ENCODE assay signal across 12 cellular contexts in the genomic region with DNA sequence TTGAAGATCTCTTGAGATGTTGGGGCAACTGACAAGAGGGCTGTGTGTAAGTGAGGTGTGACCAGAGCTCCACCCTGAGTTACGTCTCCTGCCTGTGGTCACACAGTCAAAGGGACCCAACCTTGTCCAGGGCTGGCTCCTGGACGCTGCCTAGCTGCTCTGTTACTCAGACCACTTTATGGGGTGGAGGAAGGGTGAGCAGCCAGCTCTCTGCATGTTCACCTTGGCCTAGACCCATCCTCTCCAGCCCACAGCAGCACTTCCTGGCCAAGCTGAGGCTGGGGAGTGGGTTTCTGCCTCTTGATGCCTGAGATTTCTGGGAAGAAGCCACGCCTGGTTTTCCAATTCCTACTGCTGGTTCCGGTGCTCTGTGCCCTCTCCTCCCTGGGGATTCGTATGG. TPM values are rescaled to one million over a fixed set of nuclear protein-coding genes. Genes with fewer than 3 reads are reported as not detected.
A peak's percentile ranks its signal among the peaks of the same experiment; 100 is the strongest.
DNase-seq lines count a peak whose midpoint lies in the region; ATAC-seq, FAIRE-seq and TF ChIP-seq lines count a peak whose summit lies in the region.
"Had no signal": no experiment of that assay in that cellular context is flagged by ENCODE, and none has a peak within 500 bp of the region (broad histone marks: within the 10 kb centered on the region; RNA-seq: fewer than 3 reads in every experiment).

No MANE protein-coding gene starts in this region.

- peak overlapping the region; percentile 41 for H3K27ac ChIP-seq in CD8-positive, alpha-beta memory T cell (ENCODE audit: low read depth, low read length)
- H3K27ac ChIP-seq in KOPT-K1 (ENCODE audit: low read depth, low read length, poor library complexity, severe bottlenecking) (peak overlapping the region; percentile 95), K562 (ENCODE audit: extremely low read depth, low read depth, low read length) (peak overlapping the region; percentile 11; the same call in 1 of the 3 replicates), neuronal stem cell (replicated peaks; ENCODE audit: low read length) (no peak overlapping the region), MM.1S (ENCODE audit: low read length) (no peak overlapping the region)
- H3K27ac ChIP-seq: GM23248 had no signal

- peak overlapping the region; percentile 89 to 99 (median 96) for H3K27ac Mint-ChIP-seq in CD8-positive, alpha-beta memory T cell

- H3F3A ChIP-seq in MM.1S (ENCODE audit: insufficient read depth, low read length), result peaks cover 5% of the 10 kb centered on the region; the same call in 1 of the 2 replicates

- CTCF ChIA-PET in CD8-positive, alpha-beta memory T cell (lab: Charles Lee), result interaction anchor here (1.0 to 4.9 kb wide), 4 partner anchors 10 to 139 kb away, joined by 3 to 26 read pairs (median 4); no protein-coding TSS in a partner anchor
- CTCF ChIA-PET in K562 (lab: Yijun Ruan, JAX; ENCODE audit: low intra/inter-chr PET ratio), result no interaction called here

- H2BK120ac ChIP-seq in neuronal stem cell (ENCODE audit: low read depth, low read length), result no peak overlapping the region

- no peak for TF ChIP-seq RAD21 in K562 (CRISPR knock-in tag; conservative IDR thresholded peaks at IDR 0.05 in 1 of 2, IDR thresholded peaks at IDR 0.05 in 1 of 2)

- TF ChIP-seq POLR2A in K562 (conservative IDR thresholded peaks at IDR 0.05), result no peak

- peaks cover 23% of the 10 kb centered on the region for H3K36me3 ChIP-seq in CD8-positive, alpha-beta memory T cell (ENCODE audit: insufficient read depth, low read length)
- H3K36me3 ChIP-seq in KOPT-K1 (ENCODE audit: insufficient read depth, low read length), result peaks cover 81% of the 10 kb centered on the region
- peaks cover 93% of the 10 kb centered on the region for H3K36me3 ChIP-seq in K562 (ENCODE audit: control insufficient read depth, insufficient read depth, low read length)
- peaks cover 90 to 100% of the 10 kb centered on the region in 2 donors for H3K36me3 ChIP-seq in neuronal stem cell (replicated peaks in 1 of 2; ENCODE audit: control insufficient read depth in 2 of 2, insufficient read depth in 2 of 2, low read length in 2 of 2)
- no peaks in the 10 kb centered on the region for H3K36me3 ChIP-seq in MM.1S (replicated peaks; ENCODE audit: insufficient read depth, low read length)

- H4K91ac ChIP-seq in neuronal stem cell (ENCODE audit: low read depth, low read length, poor library complexity), result no peak overlapping the region

- H2AK5ac ChIP-seq in neuronal stem cell (ENCODE audit: low read depth, low read length), result no peak overlapping the region

- H3K9me3 Mint-ChIP-seq in CD8-positive, alpha-beta memory T cell, result no peaks in the 10 kb centered on the region

- no peaks in the 10 kb centered on the region for H3K9me2 ChIP-seq in MM.1S (replicated peaks; ENCODE audit: insufficient read depth, low read length)

- H3K79me2 ChIP-seq in K562 (ENCODE audit: control insufficient read depth, insufficient read depth, low read length), result peaks cover 89% of the 10 kb centered on the region
- peaks cover 59% of the 10 kb centered on the region for H3K79me2 ChIP-seq in MM.1S (ENCODE audit: low read length)

- H3K4me1 Mint-ChIP-seq in CD8-positive, alpha-beta memory T cell, result peaks cover 94 to 98% (median 95%) of the 10 kb centered on the region in 3 donors

- intact Hi-C loops in K562 (cut with micrococcal nuclease), result loop anchor here (10.0 kb wide), 1 partner anchor 249 kb away; the partner anchor contains the start of gene YBX1

- H3K23ac ChIP-seq in neuronal stem cell (ENCODE audit: low read depth, low read length, poor library complexity), result peak overlapping the region; percentile 8

- no peak overlapping the region for H3K18ac ChIP-seq in neuronal stem cell (ENCODE audit: low read length)

- H2AFZ ChIP-seq in K562 (ENCODE audit: low read depth, low read length) (no peak overlapping the region), neuronal stem cell (ENCODE audit: low read length) (no peak overlapping the region), MM.1S (ENCODE audit: low read length) (no peak overlapping the region)
- H2AFZ ChIP-seq: GM23248 had no signal

- no peak overlapping the region for H3K4ac ChIP-seq in neuronal stem cell (ENCODE audit: low read length)

- H2BK12ac ChIP-seq in neuronal stem cell (ENCODE audit: low read length), result no peak overlapping the region

- H3K4me2 ChIP-seq in K562 (ENCODE audit: insufficient read depth, low read length) (no peak overlapping the region), neuronal stem cell (ENCODE audit: insufficient read depth, low read length, poor library complexity, severe bottlenecking) (no peak overlapping the region), MM.1S (ENCODE audit: low read depth, low read length) (no peak overlapping the region)

- H3K27me3 ChIP-seq in CD8-positive, alpha-beta memory T cell (ENCODE audit: insufficient read depth, low read length, poor library complexity, severe bottlenecking), result no peaks in the 10 kb centered on the region
- H3K27me3 ChIP-seq in K562 (ENCODE audit: control insufficient read depth in 2 of 2, insufficient read depth in 2 of 2, low read length in 2 of 2) (no peaks in the 10 kb centered on the region), neuronal stem cell (ENCODE audit: control insufficient read depth in 3 of 3, insufficient read depth in 3 of 3, low read depth in 1 of 3, low read length in 3 of 3) (no peaks in the 10 kb centered on the region), MM.1S (replicated peaks; ENCODE audit: insufficient read depth, low read length) (no peaks in the 10 kb centered on the region)

- H2BK5ac ChIP-seq in neuronal stem cell (ENCODE audit: low read length), result no peak overlapping the region

- no peak overlapping the region for H4K8ac ChIP-seq in neuronal stem cell (ENCODE audit: low read depth, low read length)

- peaks cover 0 to 3% of the 10 kb centered on the region in 2 donors for H3K27me3 Mint-ChIP-seq in CD8-positive, alpha-beta memory T cell

- POLR2A ChIA-PET in CD8-positive, alpha-beta memory T cell (lab: Charles Lee), result interaction anchor here (1.1 to 1.5 kb wide), 2 partner anchors 23 to 27 kb away, joined by 3 to 4 read pairs; no protein-coding TSS in a partner anchor
- POLR2A ChIA-PET in K562 (lab: Yijun Ruan, JAX), result interaction anchor here (0.6 to 1.0 kb wide), 4 partner anchors 9 to 270 kb away, joined by 3 read pairs; no protein-coding TSS in a partner anchor

- H3K4me3 Mint-ChIP-seq in CD8-positive, alpha-beta memory T cell, result peak overlapping the region in 6 of 7 donors; percentile 34 to 83 (median 64)

- H3K4me1 ChIP-seq in CD8-positive, alpha-beta memory T cell (ENCODE audit: insufficient read depth, low read length), result peaks cover 96% of the 10 kb centered on the region
- H3K4me1 ChIP-seq in K562 (replicated peaks in 1 of 2; ENCODE audit: control insufficient read depth in 2 of 2, insufficient read depth in 2 of 2, low read length in 2 of 2) (peaks cover 81 to 94% of the 10 kb centered on the region in 2 experiments), neuronal stem cell (ENCODE audit: control insufficient read depth in 2 of 2, insufficient read depth in 1 of 2, low read depth in 1 of 2, low read length in 2 of 2) (peaks cover 5 to 52% of the 10 kb centered on the region in 2 donors), MM.1S (ENCODE audit: low read length) (peaks cover 44% of the 10 kb centered on the region)

- H3K4me3 ChIP-seq in CD8-positive, alpha-beta memory T cell (ENCODE audit: low read length), result no peak overlapping the region
- H3K4me3 ChIP-seq in K562 (no peak overlapping the region), neuronal stem cell (ENCODE audit: low read length in 2 of 2) (no peak overlapping the region), MM.1S (ENCODE audit: low read length) (no peak overlapping the region)
- H3K4me3 ChIP-seq: GM23248 had no signal

- in situ Hi-C loops in K562 (cut with MboI), result no loop called here

- no peak overlapping the region for H2BK15ac ChIP-seq in neuronal stem cell (ENCODE audit: low read length)

- no peaks in the 10 kb centered on the region for H3K9me3 ChIP-seq in CD8-positive, alpha-beta memory T cell (ENCODE audit: low read length)
- H3K9me3 ChIP-seq in KOPT-K1 (ENCODE audit: insufficient read depth, low read length, poor library complexity, severe bottlenecking) (no peaks in the 10 kb centered on the region), K562 (replicated peaks; ENCODE audit: control insufficient read depth, insufficient read depth, low read depth, low read length) (no peaks in the 10 kb centered on the region), neuronal stem cell (replicated peaks in 1 of 2; ENCODE audit: control insufficient read depth in 2 of 2, insufficient read depth in 1 of 2, low read depth in 1 of 2, low read length in 2 of 2) (no peaks in the 10 kb centered on the region), MM.1S (replicated peaks; ENCODE audit: insufficient read depth, low read length) (no peaks in the 10 kb centered on the region)

- H3K9me1 ChIP-seq in K562 (ENCODE audit: control insufficient read depth, insufficient read depth, low read length), result peaks cover 34% of the 10 kb centered on the region

- WGBS in K562 (ENCODE audit: insufficient coverage, low coverage, missing lambda C conversion rate), result 70% methylated on average over 3 of the region's 5 CpGs
- WGBS in neuronal stem cell (ENCODE audit: extremely low coverage in 2 of 2, insufficient read length in 2 of 2, insufficient replicate concordance in 1 of 2), 2 donors, result no CpG with 5 or more reads among the region's 5 CpGs

- H3K9ac ChIP-seq in K562 (ENCODE audit: insufficient read depth in 1 of 2, low read depth in 2 of 2, low read length in 2 of 2), result peak overlapping the region; percentile 2 to 69
- no peak overlapping the region for H3K9ac ChIP-seq in neuronal stem cell (ENCODE audit: low read depth, low read length, poor library complexity)
- no peak overlapping the region for H3K9ac ChIP-seq in MM.1S (ENCODE audit: low read length)
- H3K9ac ChIP-seq: GM23248 had no signal

- BruUV-seq in K562 (replicated peaks; lab: Mats Ljungman, UMichigan), result no TSS peak

- DNase-seq in CD8-positive, alpha-beta memory T cell, result peak in 1 of 5 donors; percentile 27
- DNase-seq in K562 (ENCODE audit: extremely low read depth in 1 of 4, low spot score in 3 of 4), result no peak
- DNase-seq in neuronal stem cell (ENCODE audit: low spot score), result no peak
- no peak for DNase-seq in MM.1S
- DNase-seq in DMS53 treated with DMSO at 0.1 percent for 48 hours (lab: John Stamatoyannopoulos, UW; ENCODE audit: unreplicated experiment), result no peak
- DNase-seq: amniotic stem cell, DND-41, GM23248 had no signal

- FAIRE-seq in K562 (lab: Jason Lieb, UNC), result no peak
- FAIRE-seq: endothelial cell of umbilical vein had no signal

- TF ChIP-seq EP300 in K562 (IDR thresholded peaks at IDR 0.05; ENCODE audit: low read length), result no peak

- peaks cover 54% of the 10 kb centered on the region for H4K20me1 ChIP-seq in K562 (replicated peaks; ENCODE audit: control insufficient read depth, insufficient read depth, low read length)
- no peaks in the 10 kb centered on the region for H4K20me1 ChIP-seq in MM.1S (ENCODE audit: insufficient read depth, low read length)

- H3K36me3 Mint-ChIP-seq in CD8-positive, alpha-beta memory T cell, result peaks cover 5 to 66% (median 8%) of the 10 kb centered on the region in 3 donors

- no peak overlapping the region for H3K14ac ChIP-seq in neuronal stem cell (ENCODE audit: low read length)

- no peak for ATAC-seq in K562
- no peak for ATAC-seq in GM21367 (IDR thresholded peaks at IDR 0.05; ENCODE audit: unreplicated experiment)
- no peak for ATAC-seq in HG03521 (IDR thresholded peaks at IDR 0.05; ENCODE audit: unreplicated experiment)

- H3K79me1 ChIP-seq in neuronal stem cell (ENCODE audit: low read depth, low read length), result peaks cover 35% of the 10 kb centered on the region

- TF ChIP-seq CTCF in K562 (IDR thresholded peaks at IDR 0.05 in 2 of 3, conservative IDR thresholded peaks at IDR 0.05 in 1 of 3; ENCODE audit: insufficient read depth in 2 of 3, low read depth in 1 of 3, low read length in 3 of 3), result no peak
- TF ChIP-seq CTCF in MM.1S (IDR thresholded peaks at IDR 0.05; ENCODE audit: low read length), result no peak

RNA-seq across cellular contexts. Expression of gene SLC2A1, which starts 24.6 kb away (rescaled TPM):
- total RNA-seq in CD8-positive, alpha-beta memory T cell, result 100 to 1,000 TPM; 103 to 108 TPM
- 42.6 TPM for polyA plus RNA-seq in CD8-positive, alpha-beta memory T cell
- 278 and 566 TPM in 2 replicates for total RNA-seq in K562 (2011; cell fraction: chromatin; rRNA removed; ENCODE audit: low replicate concordance)
- 420 and 508 TPM in 2 replicates for total RNA-seq in K562 (2011; cell fraction: nucleolus; rRNA removed)
- 435 and 495 TPM in 2 replicates for total RNA-seq in K562 (2011; cell fraction: nucleoplasm; rRNA removed)
- total RNA-seq in K562 (2014; rRNA removed), result 93.1 and 145 TPM in 2 replicates
- 39.4 and 42.8 TPM in 2 replicates for total RNA-seq in K562 (2014; rRNA removed; fragmentation: Illumina TruSeq; extraction: Trizol)
- 34.9 and 37.4 TPM in 2 replicates for total RNA-seq in K562 (2015; rRNA removed; fragmentation: Illumina TruSeq; extraction: Trizol)
- 141 and 153 TPM in 2 replicates for total RNA-seq in K562 (2021)
- 53.4 and 142 TPM in 2 replicates for polyA plus RNA-seq in K562 (2011; rRNA removed)
- polyA plus RNA-seq in K562 (2011; cell fraction: cytosol; rRNA removed), result 95.7 and 144 TPM in 2 replicates
- polyA plus RNA-seq in K562 (2011; cell fraction: nucleus; rRNA removed), result 174 and 230 TPM in 2 replicates
- 54.8 and 81.2 TPM in 2 replicates for polyA plus RNA-seq in K562 (2012)
- polyA plus RNA-seq in K562 (2014; fragmentation: Illumina TruSeq; extraction: Trizol), result 73.4 and 73.6 TPM in 2 replicates
- polyA plus RNA-seq in K562 (2014; fragmentation: Nextera tagmentation; extraction: Ambion mirVana), result 10 to 100 TPM; 12.6 to 22.9 TPM
- 48.0 and 52.8 TPM in 2 replicates for polyA plus RNA-seq in K562 (2014; rRNA removed)
- 56.6 and 73.8 TPM in 2 replicates for polyA minus RNA-seq in K562 (2011; rRNA and poly(A)+ RNA removed)
- 98.1 and 111 TPM in 2 replicates for polyA minus RNA-seq in K562 (2011; cell fraction: cytosol; rRNA and poly(A)+ RNA removed)
- polyA minus RNA-seq in K562 (2011; cell fraction: nucleus; rRNA and poly(A)+ RNA removed), result 86.4 and 99.1 TPM in 2 replicates
- polyA plus RNA-seq in neuronal stem cell (2013, experiment 1 of 2), result 350 TPM
- 351 TPM for polyA plus RNA-seq in neuronal stem cell (2013, experiment 2 of 2)

Comparison
In these comparisons a context has a peak if more than half of its experiments do, and no peak if none do; other contexts are left out.
1. H3K27ac ChIP-seq: peak in CD8-positive, alpha-beta memory T cell (single experiment), KOPT-K1 (single experiment) and K562 (single experiment); none in neuronal stem cell (single experiment) and MM.1S (single experiment).
2. H3K9ac ChIP-seq: peak in K562 (2 of 2); none in neuronal stem cell (single experiment) and MM.1S (single experiment).